In genomic region chr19:57814505-57815246, GRCh38 we compare ENCODE assay signal across 8 cellular contexts. TPM values are rescaled to one million over a fixed set of nuclear protein-coding genes. Genes with fewer than 3 reads are reported as not detected.
DNase-seq lines count a peak whose midpoint lies in the region.

ZNF552 (minus strand) TSS chr19:57814913; CDS start chr19:57814743, 170 bp downstream.

- no peaks in the 10 kb centered on the region for H3K9me3 ChIP-seq in MG63
- no peaks in the 10 kb centered on the region for H3K9me3 ChIP-seq in neuron (ENCODE audit: low read length)
- no peaks in the 10 kb centered on the region for H3K9me3 ChIP-seq in subcutaneous abdominal adipose tissue (ENCODE audit: control insufficient read depth in 5 of 5, low read length in 5 of 5)

- peaks cover 10% of the 10 kb centered on the region for H3K4me1 ChIP-seq in neuron (ENCODE audit: insufficient read depth, low read length)
- peaks cover 4 to 24% (median 19%) of the 10 kb centered on the region in 5 donors for H3K4me1 ChIP-seq in subcutaneous abdominal adipose tissue (ENCODE audit: control insufficient read depth in 5 of 5, insufficient read depth in 5 of 5, low read length in 5 of 5)

- no peaks in the 10 kb centered on the region for H3K27me3 ChIP-seq in MG63
- H3K27me3 ChIP-seq in neuron (ENCODE audit: insufficient read depth, low read length), result no peaks in the 10 kb centered on the region
- H3K27me3 ChIP-seq in subcutaneous abdominal adipose tissue (ENCODE audit: control insufficient read depth in 5 of 5, insufficient read depth in 4 of 5, low read length in 5 of 5), result no peaks in the 10 kb centered on the region

- H2AFZ ChIP-seq in neuron (ENCODE audit: low read depth, low read length), result peak within 1 kb of the TSS; percentile 67

- H3K27ac ChIP-seq in subcutaneous abdominal adipose tissue (ENCODE audit: low read depth, low read length), result peak within 1 kb of the TSS; percentile 65

- H3K4me3 ChIP-seq in MG63 (peak within 1 kb of the TSS; percentile 72), neuron (ENCODE audit: low read length) (peak within 1 kb of the TSS; percentile 91), subcutaneous abdominal adipose tissue (ENCODE audit: low read depth in 1 of 5, low read length in 5 of 5) (peak within 1 kb of the TSS; percentile 91 to 99 (median 97))

- peak; percentile 92 for DNase-seq in Daoy (ENCODE audit: low read depth)
- DNase-seq in GOT3 (lab: John Stamatoyannopoulos, UW), result peak; percentile 35
- peak; percentile 86 for DNase-seq in MG63
- DNase-seq in SIG-M5 treated with dmso at 0.1 percent for 504 hours (lab: John Stamatoyannopoulos, UW; ENCODE audit: unreplicated experiment), result peak; percentile 89
- DNase-seq in activated gamma-delta T cell treated with anti-CD3 and anti-CD28 coated beads, Interleukin-2, amount 50 U/mL, for 16 hours (ENCODE audit: low read depth), result peak; percentile 61
- peak; percentile 85 for DNase-seq in foreskin melanocyte

- peaks cover 20% of the 10 kb centered on the region for H3K36me3 ChIP-seq in MG63
- peaks cover 9% of the 10 kb centered on the region for H3K36me3 ChIP-seq in neuron (ENCODE audit: insufficient read depth, low read length)
- peaks cover 0 to 23% (median 8%) of the 10 kb centered on the region in 5 donors for H3K36me3 ChIP-seq in subcutaneous abdominal adipose tissue (ENCODE audit: control insufficient read depth in 5 of 5, insufficient read depth in 5 of 5, low read length in 5 of 5)

- peak within 1 kb of the TSS in 4 of 5 donors; percentile 88 to 96 (median 94) for H3K9ac ChIP-seq in subcutaneous abdominal adipose tissue (ENCODE audit: low read length in 5 of 5)

RNA-seq across cellular contexts. Expression of gene ZNF552, which starts in this region (rescaled TPM):
- 4.4 and 4.5 TPM in 2 replicates for total RNA-seq in Daoy (2014; rRNA removed; shearing (Covaris generic))
- 2.6 and 4.2 TPM in 2 replicates for total RNA-seq in MG63 (2014; rRNA removed; shearing (Covaris generic); ENCODE audit: low replicate concordance)

Comparison
In these comparisons a context has a peak if more than half of its experiments do, and no peak if none do; other contexts are left out.
1. Peak in every context shown above with its lines: DNase-seq, H3K4me3 ChIP-seq and H3K27ac ChIP-seq.
2. DNase-seq: peak in every context shown above with its lines; median percentile 92 in Daoy; 89 in SIG-M5 treated with dmso at 0.1 percent for 504 hours; 86 in MG63; 85 in foreskin melanocyte; 61 in activated gamma-delta T cell treated with anti-CD3 and anti-CD28 coated beads, Interleukin-2, amount 50 U/mL, for 16 hours; 35 in GOT3.